22 cellular contexts compared by ENCODE assay signal in genomic region chrX:105635794-105636193, GRCh38.
A peak's percentile ranks its signal among the peaks of the same experiment; 100 is the strongest.
DNase-seq lines count a peak whose midpoint lies in the region; FAIRE-seq and TF ChIP-seq lines count a peak whose summit lies in the region.
"Had no signal": no experiment of that assay in that cellular context is flagged by ENCODE, and none has a peak within 500 bp of the region (broad histone marks: within the 10 kb centered on the region; RNA-seq: fewer than 3 reads in every experiment).

No MANE protein-coding gene starts in this region.

- H3K23ac ChIP-seq in mesendoderm (ENCODE audit: low read length): no peak overlapping the region

- DNase-seq in NCI-H69 (lab: John Stamatoyannopoulos, UW) (peak; percentile 1), bronchial epithelial cell (ENCODE audit: low read depth) (peak; percentile 20), mesendoderm (peak; percentile 11), NCI-H128 (lab: John Stamatoyannopoulos, UW; ENCODE audit: unreplicated experiment) (no peak), NCI-H2196 treated with DMSO at 0.1 percent for 48 hours (lab: John Stamatoyannopoulos, UW; ENCODE audit: unreplicated experiment) (no peak), Caco-2 (no peak), HEK293T (ENCODE audit: extremely low spot score) (no peak)
- DNase-seq: AML-193; C1 segment of cervical spinal cord; CD8-positive, alpha-beta T cell; GDM1; HFFc6; KG1; NCI-H1092 treated with DMSO at 0.1 percent for 48 hours; NCI-H146; NCI-H2029; NCI-H2171; SIG-M5; SK-N-SH had no signal

- H3K27ac Mint-ChIP-seq in Caco-2 (ENCODE audit: unreplicated experiment): no peak overlapping the region
- H3K27ac Mint-ChIP-seq: CD8-positive, alpha-beta T cell; HFFc6 had no signal

- H2AK5ac ChIP-seq in mesendoderm (ENCODE audit: low read length): no peak overlapping the region

- FAIRE-seq in bronchial epithelial cell (lab: Jason Lieb, UNC): no peak
- FAIRE-seq: GM18507, H1 had no signal

- H3K27me3 ChIP-seq in bronchial epithelial cell (ENCODE audit: control insufficient read depth, insufficient read depth, low read length) (no peaks in the 10 kb centered on the region), mesendoderm (ENCODE audit: insufficient read depth, low read length, poor library complexity) (no peaks in the 10 kb centered on the region), Caco-2 (replicated peaks; ENCODE audit: control insufficient read depth, insufficient read depth, low read length) (no peaks in the 10 kb centered on the region)

- H3K4me3 Mint-ChIP-seq in Caco-2 (ENCODE audit: unreplicated experiment): no peak overlapping the region
- H3K4me3 Mint-ChIP-seq: CD8-positive, alpha-beta T cell; HFFc6 had no signal

- H3K9ac ChIP-seq in mesendoderm (ENCODE audit: low read length): no peak overlapping the region
- H3K9ac ChIP-seq: SK-N-SH had no signal

- no peak overlapping the region for H3K18ac ChIP-seq in mesendoderm (ENCODE audit: low read length)

- POLR2A ChIA-PET in Caco-2 (lab: Charles Lee) (no interaction called here), HEK293T (lab: Yijun Ruan, JAX) (no interaction called here)

- BruUV-seq in Caco-2 (replicated peaks; lab: Mats Ljungman, UMichigan): no TSS peak

- H3K36me3 Mint-ChIP-seq in Caco-2 (ENCODE audit: insufficient read depth, unreplicated experiment): no peaks in the 10 kb centered on the region
- H3K36me3 Mint-ChIP-seq: CD8-positive, alpha-beta T cell had no signal

- no peak overlapping the region for H2BK5ac ChIP-seq in mesendoderm (ENCODE audit: low read length)

- no peak overlapping the region for H4K5ac ChIP-seq in mesendoderm (ENCODE audit: low read length)

- H3K4me2 ChIP-seq in mesendoderm (ENCODE audit: low read length): no peak overlapping the region
- H3K4me2 ChIP-seq: SK-N-SH had no signal

- H3K4me3 ChIP-seq in bronchial epithelial cell (ENCODE audit: low read depth, low read length): no peak overlapping the region
- no peak overlapping the region for H3K4me3 ChIP-seq in mesendoderm (ENCODE audit: low read length)
- H3K4me3 ChIP-seq in Caco-2 (ENCODE audit: low read depth, low read length): no peak overlapping the region

- H3K4me1 ChIP-seq in mesendoderm (ENCODE audit: control insufficient read depth, low read depth, low read length): no peaks in the 10 kb centered on the region
- no peaks in the 10 kb centered on the region for H3K4me1 ChIP-seq in Caco-2

- H3K27ac ChIP-seq in 22Rv1: 0 out of 2 replicates have a peak overlapping the region, but pooled peaks have one; percentile 15
- H3K27ac ChIP-seq in mesendoderm (ENCODE audit: low read depth, low read length): no peak overlapping the region

- H3K4me1 Mint-ChIP-seq in Caco-2 (ENCODE audit: low read depth, unreplicated experiment): peaks cover 7% of the 10 kb centered on the region

- no peaks in the 10 kb centered on the region for H3K9me3 ChIP-seq in Caco-2
- H3K9me3 ChIP-seq: SK-N-SH had no signal

- no peaks in the 10 kb centered on the region for H3K79me2 ChIP-seq in mesendoderm (ENCODE audit: control insufficient read depth, insufficient read depth, low read length)

- H3K27me3 Mint-ChIP-seq in Caco-2 (ENCODE audit: insufficient read depth, unreplicated experiment): peaks cover 2% of the 10 kb centered on the region

- no peak overlapping the region for H3K56ac ChIP-seq in mesendoderm (ENCODE audit: low read length)

- no peaks in the 10 kb centered on the region for H3K79me1 ChIP-seq in mesendoderm (ENCODE audit: low read length)

- H4K8ac ChIP-seq in mesendoderm (ENCODE audit: low read depth, low read length): no peak overlapping the region

- H2BK120ac ChIP-seq in mesendoderm (ENCODE audit: low read depth, low read length): no peak overlapping the region

- H3K9me3 Mint-ChIP-seq in Caco-2 (ENCODE audit: unreplicated experiment): no peaks in the 10 kb centered on the region
- H3K9me3 Mint-ChIP-seq: CD8-positive, alpha-beta T cell; HFFc6 had no signal

- H3K4ac ChIP-seq in mesendoderm (ENCODE audit: low read depth, low read length): no peak overlapping the region

- H3K36me3 ChIP-seq in bronchial epithelial cell (ENCODE audit: control insufficient read depth, insufficient read depth, low read length) (no peaks in the 10 kb centered on the region), mesendoderm (ENCODE audit: control insufficient read depth, insufficient read depth, low read length) (no peaks in the 10 kb centered on the region), Caco-2 (ENCODE audit: control insufficient read depth, insufficient read depth, low read length) (no peaks in the 10 kb centered on the region)

- TF ChIP-seq CTCF in 22Rv1 (IDR thresholded peaks at IDR 0.05): no peak
- TF ChIP-seq CTCF in bronchial epithelial cell (IDR thresholded peaks at IDR 0.05; ENCODE audit: insufficient read depth, low read length, severe bottlenecking): no peak
- no peak for TF ChIP-seq CTCF in Caco-2 (IDR thresholded peaks at IDR 0.05; ENCODE audit: insufficient read depth in 1 of 2, low read depth in 1 of 2, low read length in 1 of 2, severe bottlenecking in 1 of 2, unreplicated experiment in 1 of 2)

- CTCF ChIA-PET in Caco-2 (lab: Charles Lee) (no interaction called here), HEK293T (lab: Yijun Ruan, JAX) (no interaction called here)

- intact Hi-C loops in Caco-2 (cut with micrococcal nuclease; ENCODE audit: unreplicated experiment): no loop called here

- H2BK15ac ChIP-seq in mesendoderm (replicated peaks; ENCODE audit: low read depth): no peak overlapping the region

TF ChIP-seq in HEK293T, 16 proteins besides CTCF, POLR2A, EP300 and RAD21:
- no peak for TF ChIP-seq ELF4 (IDR thresholded peaks at IDR 0.05)
- no peak for TF ChIP-seq LEF1 (IDR thresholded peaks at IDR 0.05; ENCODE audit: borderline replicate concordance)
- TF ChIP-seq ZNF384 (IDR thresholded peaks at IDR 0.05): no peak
TF ChIP-seq in HEK293T: peak in this region for 0.

Comparison
In these comparisons a context has a peak if more than half of its experiments do, and no peak if none do; other contexts are left out.
1. DNase-seq: peak in NCI-H69 (single experiment), bronchial epithelial cell (single experiment) and mesendoderm (single experiment); none in NCI-H128 (single experiment), NCI-H2196 treated with DMSO at 0.1 percent for 48 hours (single experiment), Caco-2 (0 of 2) and HEK293T (single experiment).